8 cellular contexts compared by ENCODE assay signal in genomic region chr3:101836907-101837598, GRCh38.
DNase-seq lines count a peak whose midpoint lies in the region; ATAC-seq and TF ChIP-seq lines count a peak whose summit lies in the region.

No MANE protein-coding gene starts in this region.

- no peaks in the 10 kb centered on the region for H3K9me3 ChIP-seq in mucosa of rectum (ENCODE audit: control insufficient read depth in 2 of 2, low read length in 2 of 2)

- H3K27me3 ChIP-seq in mucosa of rectum (ENCODE audit: control insufficient read depth in 2 of 2, insufficient read depth in 2 of 2, low read length in 2 of 2) = no peaks in the 10 kb centered on the region

- peak overlapping the region; percentile 27 to 58 for H3K27ac ChIP-seq in mucosa of rectum (ENCODE audit: low read depth in 2 of 2, low read length in 2 of 2)

- peaks cover 12 to 13% of the 10 kb centered on the region in 2 donors for H3K4me1 ChIP-seq in mucosa of rectum (ENCODE audit: control insufficient read depth in 2 of 2, insufficient read depth in 2 of 2, low read length in 2 of 2)

- no peak for ATAC-seq in GM18867 (IDR thresholded peaks at IDR 0.05; ENCODE audit: unreplicated experiment)
- no peak for ATAC-seq in HG03460 (IDR thresholded peaks at IDR 0.05; ENCODE audit: unreplicated experiment)

- H3K9ac ChIP-seq in mucosa of rectum (ENCODE audit: low read depth in 1 of 2, low read length in 2 of 2) = peak overlapping the region in 1 of 2 donors; percentile 44

- in situ Hi-C loops in astrocyte of the cerebellum (cut with HindIII; ENCODE audit: low sequenced_read_pairs) = no loop called here

- no peak for TF ChIP-seq CTCF in LNCaP clone FGC (IDR thresholded peaks at IDR 0.05; ENCODE audit: control insufficient read depth, extremely low read depth, insufficient read depth)
- TF ChIP-seq CTCF in astrocyte of the cerebellum (IDR thresholded peaks at IDR 0.05; ENCODE audit: low read depth, low read length, missing control alignments) = no peak

- DNase-seq in GF-D8 (lab: John Stamatoyannopoulos, UW) = peak; percentile 65
- DNase-seq in LNCaP clone FGC (ENCODE audit: low read depth) = peak; percentile 82
- peak; percentile 88 for DNase-seq in astrocyte of the cerebellum (ENCODE audit: low read depth)
- no peak for DNase-seq in NCI-H510A (lab: John Stamatoyannopoulos, UW)
- no peak for DNase-seq in activated CD4-positive, alpha-beta T cell treated with anti-CD3 and anti-CD28 coated beads for 48 hours

- peaks cover 0 to 3% of the 10 kb centered on the region in 2 donors for H3K36me3 ChIP-seq in mucosa of rectum (ENCODE audit: control insufficient read depth in 2 of 2, insufficient read depth in 2 of 2, low read length in 2 of 2)

- H3K4me3 ChIP-seq in LNCaP clone FGC (ENCODE audit: low read depth, low read length) (no peak overlapping the region), astrocyte of the cerebellum (ENCODE audit: low read depth, low read length) (no peak overlapping the region), mucosa of rectum (ENCODE audit: low read length in 2 of 2) (no peak overlapping the region)

Comparison
In these comparisons a context has a peak if more than half of its experiments do, and no peak if none do; other contexts are left out.
1. DNase-seq: peak in GF-D8 (single experiment), LNCaP clone FGC (single experiment) and astrocyte of the cerebellum (single experiment); none in NCI-H510A (single experiment) and activated CD4-positive, alpha-beta T cell treated with anti-CD3 and anti-CD28 coated beads for 48 hours (single experiment).